1 cellular context compared by ENCODE assay signal in genomic region chr19:18417250-18418033, GRCh38.
TF ChIP-seq lines count a peak whose summit lies in the region.

No MANE protein-coding gene starts in this region.

TF ChIP-seq in H1, 55 proteins besides CTCF, POLR2A, EP300 and RAD21:
- TF ChIP-seq SP4 (IDR thresholded peaks at IDR 0.05; ENCODE audit: low read length) (0 out of 2 replicates have a peak, but pooled peaks have one; percentile 31), SIN3A (conservative IDR thresholded peaks at IDR 0.05 in 1 of 2, IDR thresholded peaks at IDR 0.05 in 1 of 2; ENCODE audit: low read depth in 1 of 2, low read length in 2 of 2) (peak in 1 of 2 experiments; percentile 58; a peak in 1 of 4 replicates), HDAC2 (IDR thresholded peaks at IDR 0.05; ENCODE audit: borderline replicate concordance in 1 of 2, low read depth in 2 of 2, low read length in 2 of 2) (peak; percentile 45 to 84; a peak in 1 of 4 replicates), PHF8 (conservative IDR thresholded peaks at IDR 0.05; ENCODE audit: low read depth, low read length) (0 out of 2 replicates have a peak, but pooled peaks have one; percentile 42), GABPA (IDR thresholded peaks at IDR 0.05; ENCODE audit: borderline replicate concordance, insufficient read depth, low read length) (peak; percentile 80; the same call in 1 of the 2 replicates), GTF2F1 (IDR thresholded peaks at IDR 0.05; ENCODE audit: borderline replicate concordance, low read depth, low read length) (no peak), POLR2AphosphoS5 (IDR thresholded peaks at IDR 0.05; ENCODE audit: low read depth, low read length) (no peak), SP1 (IDR thresholded peaks at IDR 0.05; ENCODE audit: low read depth, low read length) (no peak), CTBP2 (IDR thresholded peaks at IDR 0.05; ENCODE audit: borderline replicate concordance, insufficient read depth, insufficient read length, low read length) (peak; percentile 61), BACH1 (IDR thresholded peaks at IDR 0.05; ENCODE audit: low read length) (peak; percentile 7; the same call in 1 of the 2 replicates), E2F6 (IDR thresholded peaks at IDR 0.05) (peak; percentile 73), KDM1A (IDR thresholded peaks at IDR 0.05; ENCODE audit: borderline replicate concordance, low read length) (peak; percentile 95), ASH2L (IDR thresholded peaks at IDR 0.05; ENCODE audit: low read length) (peak; percentile 26), EGR1 (IDR thresholded peaks at IDR 0.05; ENCODE audit: borderline replicate concordance, low read depth, low read length) (peak; percentile 67)
